Comparison of ENCODE assay signal across 14 cellular contexts in genomic region chr2:175605989-175606841, GRCh38.
DNase-seq lines count a peak whose midpoint lies in the region; ATAC-seq and TF ChIP-seq lines count a peak whose summit lies in the region.
"Had no signal": no experiment of that assay in that cellular context is flagged by ENCODE, and none has a peak within 500 bp of the region (broad histone marks: within the 10 kb centered on the region; RNA-seq: fewer than 3 reads in every experiment).

No MANE protein-coding gene starts in this region.

- POLR2A ChIA-PET in Caco-2 (lab: Charles Lee): interaction anchor here (1.0 kb wide), 1 partner anchor 14 kb away, joined by 8 read pairs; no protein-coding TSS in a partner anchor

- no peak overlapping the region for H3K4me3 ChIP-seq in Caco-2 (ENCODE audit: low read depth, low read length)
- no peak overlapping the region for H3K4me3 ChIP-seq in LNCaP clone FGC (ENCODE audit: low read depth, low read length)
- H3K4me3 ChIP-seq: BLaER1, left ventricle myocardium inferior had no signal

- H3K27ac Mint-ChIP-seq in Caco-2 (ENCODE audit: unreplicated experiment): peak overlapping the region; percentile 49
- H3K27ac Mint-ChIP-seq: activated CD8-positive, alpha-beta memory T cell treated with anti-CD3 and anti-CD28 coated beads, Interleukin-2, amount 10 ng/mL, durations not matched to agents 7 days and 5 days; activated naive CD8-positive, alpha-beta T cell treated with anti-CD3 and anti-CD28 coated beads, Interleukin-2, amount 10 ng/mL, durations not matched to agents 7 days and 5 days had no signal

- no peaks in the 10 kb centered on the region for H3K27me3 Mint-ChIP-seq in Caco-2 (ENCODE audit: insufficient read depth, unreplicated experiment)
- H3K27me3 Mint-ChIP-seq: activated CD8-positive, alpha-beta memory T cell treated with anti-CD3 and anti-CD28 coated beads, Interleukin-2, amount 10 ng/mL, durations not matched to agents 7 days and 5 days had no signal

- no peaks in the 10 kb centered on the region for H3K9me3 Mint-ChIP-seq in Caco-2 (ENCODE audit: unreplicated experiment)
- H3K9me3 Mint-ChIP-seq: activated naive CD8-positive, alpha-beta T cell treated with anti-CD3 and anti-CD28 coated beads, Interleukin-2, amount 10 ng/mL, durations not matched to agents 7 days and 5 days had no signal

- DNase-seq in Caco-2: peak; percentile 63 to 65
- peak; percentile 56 for DNase-seq in LNCaP clone FGC (ENCODE audit: low read depth)
- peak; percentile 8 for DNase-seq in SHP77 treated with DMSO at 0.1 percent for 48 hours (lab: John Stamatoyannopoulos, UW)
- peak; percentile 3 for DNase-seq in iris pigment epithelial cell (ENCODE audit: low read depth)
- no peak for DNase-seq in activated CD4-positive, CD25-positive, alpha-beta regulatory T cell treated with anti-CD3 and anti-CD28 coated beads, Interleukin-2, amount 50 U/mL, for 72 hours
- no peak for DNase-seq in iPS-NIHi7 (ENCODE audit: extremely low spot score)
- DNase-seq: activated CD8-positive, alpha-beta memory T cell treated with anti-CD3 and anti-CD28 coated beads, Interleukin-2, amount 10 ng/mL, durations not matched to agents 7 days and 5 days; activated naive CD8-positive, alpha-beta T cell treated with anti-CD3 and anti-CD28 coated beads, Interleukin-2, amount 10 ng/mL, durations not matched to agents 7 days and 5 days; GF-D8; left ventricle myocardium inferior had no signal

- H3K4me1 Mint-ChIP-seq in Caco-2 (ENCODE audit: low read depth, unreplicated experiment): peaks cover 24% of the 10 kb centered on the region
- H3K4me1 Mint-ChIP-seq: activated CD8-positive, alpha-beta memory T cell treated with anti-CD3 and anti-CD28 coated beads, Interleukin-2, amount 10 ng/mL, durations not matched to agents 7 days and 5 days; activated naive CD8-positive, alpha-beta T cell treated with anti-CD3 and anti-CD28 coated beads, Interleukin-2, amount 10 ng/mL, durations not matched to agents 7 days and 5 days had no signal

- CTCF ChIA-PET in Caco-2 (lab: Charles Lee): interaction anchor here (1.4 to 1.5 kb wide), 2 partner anchors 12 to 14 kb away, joined by 3 to 4 read pairs; no protein-coding TSS in a partner anchor

- BruUV-seq in Caco-2 (replicated peaks; lab: Mats Ljungman, UMichigan): no TSS peak

- H3K27me3 ChIP-seq in Caco-2 (replicated peaks; ENCODE audit: control insufficient read depth, insufficient read depth, low read length): no peaks in the 10 kb centered on the region
- H3K27me3 ChIP-seq: BLaER1, neutrophil had no signal

- intact Hi-C loops in Caco-2 (cut with micrococcal nuclease; ENCODE audit: unreplicated experiment): loop anchor here (1.0 to 10.0 kb wide), 3 partner anchors 12 to 489 kb away; partner anchors contain the start of genes HOXD12 and HOXD13

- H3K36me3 Mint-ChIP-seq in Caco-2 (ENCODE audit: insufficient read depth, unreplicated experiment): no peaks in the 10 kb centered on the region
- H3K36me3 Mint-ChIP-seq: activated CD8-positive, alpha-beta memory T cell treated with anti-CD3 and anti-CD28 coated beads, Interleukin-2, amount 10 ng/mL, durations not matched to agents 7 days and 5 days; activated naive CD8-positive, alpha-beta T cell treated with anti-CD3 and anti-CD28 coated beads, Interleukin-2, amount 10 ng/mL, durations not matched to agents 7 days and 5 days had no signal

- no peaks in the 10 kb centered on the region for H3K9me3 ChIP-seq in Caco-2
- H3K9me3 ChIP-seq: BLaER1, left ventricle myocardium inferior, neutrophil had no signal

- H3K36me3 ChIP-seq in Caco-2 (ENCODE audit: control insufficient read depth, insufficient read depth, low read length): no peaks in the 10 kb centered on the region
- H3K36me3 ChIP-seq: BLaER1, left ventricle myocardium inferior, neutrophil had no signal

- no peak for ATAC-seq in GM21515 (IDR thresholded peaks at IDR 0.05; ENCODE audit: unreplicated experiment)
- ATAC-seq in HG03342 (IDR thresholded peaks at IDR 0.05; ENCODE audit: unreplicated experiment): no peak
- ATAC-seq: activated CD8-positive, alpha-beta memory T cell treated with anti-CD3 and anti-CD28 coated beads, Interleukin-2, amount 10 ng/mL, durations not matched to agents 7 days and 5 days had no signal

- peaks cover 24% of the 10 kb centered on the region for H3K4me1 ChIP-seq in Caco-2
- H3K4me1 ChIP-seq: BLaER1, left ventricle myocardium inferior had no signal

- no peak for TF ChIP-seq CTCF in Caco-2 (IDR thresholded peaks at IDR 0.05; ENCODE audit: insufficient read depth in 1 of 2, low read depth in 1 of 2, low read length in 1 of 2, severe bottlenecking in 1 of 2, unreplicated experiment in 1 of 2)
- TF ChIP-seq CTCF in LNCaP clone FGC (IDR thresholded peaks at IDR 0.05; ENCODE audit: control insufficient read depth, extremely low read depth, insufficient read depth): no peak

- H3K4me3 Mint-ChIP-seq in Caco-2 (ENCODE audit: unreplicated experiment): peak overlapping the region; percentile 52
- H3K4me3 Mint-ChIP-seq: activated CD8-positive, alpha-beta memory T cell treated with anti-CD3 and anti-CD28 coated beads, Interleukin-2, amount 10 ng/mL, durations not matched to agents 7 days and 5 days; activated naive CD8-positive, alpha-beta T cell treated with anti-CD3 and anti-CD28 coated beads, Interleukin-2, amount 10 ng/mL, durations not matched to agents 7 days and 5 days had no signal

Comparison
In these comparisons a context has a peak if more than half of its experiments do, and no peak if none do; other contexts are left out.
1. DNase-seq: peak in Caco-2 (2 of 2), LNCaP clone FGC (single experiment), SHP77 treated with DMSO at 0.1 percent for 48 hours (single experiment) and iris pigment epithelial cell (single experiment); none in activated CD4-positive, CD25-positive, alpha-beta regulatory T cell treated with anti-CD3 and anti-CD28 coated beads, Interleukin-2, amount 50 U/mL, for 72 hours (single experiment) and iPS-NIHi7 (single experiment).